8 cellular contexts compared by ENCODE assay signal in genomic region chr1:209248649-209249279, GRCh38.
DNase-seq lines count a peak whose midpoint lies in the region; ATAC-seq and TF ChIP-seq lines count a peak whose summit lies in the region.

No MANE protein-coding gene starts in this region.

- intact Hi-C loops in lower lobe of right lung (cut with DNase I): no loop called here

- H3K4me1 ChIP-seq in lower lobe of right lung: no peaks in the 10 kb centered on the region

- H3K9me3 ChIP-seq in lower lobe of right lung: no peaks in the 10 kb centered on the region

- H3K27me3 ChIP-seq in BJ (ENCODE audit: control insufficient read depth, insufficient read depth, low read length) (no peaks in the 10 kb centered on the region), lower lobe of right lung (ENCODE audit: low read depth) (no peaks in the 10 kb centered on the region)

- no peak overlapping the region for H3K27ac ChIP-seq in lower lobe of right lung

- CTCF ChIA-PET in BJ (lab: Yijun Ruan, JAX): interaction anchor here (0.6 to 4.3 kb wide), 38 partner anchors 9 to 1201 kb away, joined by 3 to 35 read pairs (median 4); no protein-coding TSS in a partner anchor

- no peak for DNase-seq in BJ (ENCODE audit: low read depth)
- peak; percentile 41 to 48 for DNase-seq in NCI-H187 (lab: John Stamatoyannopoulos, UW)
- DNase-seq in T-helper 9 cell: peak; percentile 31
- DNase-seq in choroid plexus epithelial cell (ENCODE audit: low read depth): peak; percentile 79
- DNase-seq in lower lobe of right lung: no peak
- peak; percentile 4 for DNase-seq in stimulated activated naive CD4-positive, alpha-beta T cell treated with Interleukin-2 at 50 U/mL for 16 hours (lab: John Stamatoyannopoulos, UW)

- TF ChIP-seq CTCF in BJ (IDR thresholded peaks at IDR 0.05; ENCODE audit: insufficient read depth, low read depth, low read length) (peak; percentile 85), choroid plexus epithelial cell (conservative IDR thresholded peaks at IDR 0.05; ENCODE audit: low read depth, low read length) (peak; percentile 87), lower lobe of right lung (IDR thresholded peaks at IDR 0.05) (peak; percentile 90)

- H3K4me3 ChIP-seq in BJ (ENCODE audit: low read depth, low read length) (no peak overlapping the region), choroid plexus epithelial cell (ENCODE audit: low read depth, low read length) (no peak overlapping the region), lower lobe of right lung (no peak overlapping the region)

- ATAC-seq in GM18519 (IDR thresholded peaks at IDR 0.05; ENCODE audit: low FRiP score, unreplicated experiment) (peak; percentile 90), HG02981 (IDR thresholded peaks at IDR 0.05; ENCODE audit: unreplicated experiment) (peak; percentile 92), lower lobe of right lung (peak; percentile 77 to 79)

- H3K36me3 ChIP-seq in BJ (ENCODE audit: control insufficient read depth, insufficient read depth, low read length) (no peaks in the 10 kb centered on the region), lower lobe of right lung (no peaks in the 10 kb centered on the region)

- POLR2A ChIA-PET in BJ (lab: Charles Lee): no interaction called here

Comparison
In these comparisons a context has a peak if more than half of its experiments do, and no peak if none do; other contexts are left out.
1. DNase-seq: peak in NCI-H187 (2 of 2), T-helper 9 cell (single experiment), choroid plexus epithelial cell (single experiment) and stimulated activated naive CD4-positive, alpha-beta T cell treated with Interleukin-2 at 50 U/mL for 16 hours (single experiment); none in BJ (single experiment) and lower lobe of right lung (single experiment).
2. Peak in every context shown above with its lines, with median percentiles within 50 percentile points of each other: CTCF ChIP-seq and ATAC-seq.